ENCODE assay signal across 8 cellular contexts in the genomic region with DNA sequence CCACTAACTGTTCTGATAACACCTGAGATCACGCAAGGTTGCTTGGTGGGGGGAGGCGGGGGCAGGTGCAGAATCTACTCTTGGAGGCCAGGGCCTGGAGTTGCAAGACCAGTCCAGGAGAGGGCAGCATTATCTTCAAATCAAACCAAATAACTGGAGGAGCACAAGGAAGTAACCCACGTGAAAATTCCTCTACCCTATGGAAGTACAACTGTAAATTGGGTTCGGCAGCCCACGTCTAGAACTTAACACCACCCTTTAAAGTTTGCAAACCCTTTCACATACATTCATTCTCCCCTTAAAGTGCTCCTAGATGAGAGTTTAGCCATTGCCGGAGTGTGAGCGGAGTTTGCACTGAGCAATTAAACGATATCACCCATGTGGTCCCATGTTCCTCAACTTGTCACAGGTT. TPM values are rescaled to one million over a fixed set of nuclear protein-coding genes. Genes with fewer than 3 reads are reported as not detected.
A peak's percentile ranks its signal among the peaks of the same experiment; 100 is the strongest.
DNase-seq lines count a peak whose midpoint lies in the region; TF ChIP-seq lines count a peak whose summit lies in the region.

No MANE protein-coding gene starts in this region.

- H3K27ac ChIP-seq in SJSA1 (no peak overlapping the region), thyroid gland (no peak overlapping the region)

- no peak for TF ChIP-seq POLR2A in thyroid gland (IDR thresholded peaks at IDR 0.05)

- intact Hi-C loops in thyroid gland (cut with DNase I), result loop anchor here (10.0 kb wide), 2 partner anchors 68 to 278 kb away; no protein-coding TSS in a partner anchor

- H3K4me3 ChIP-seq in SJSA1, result no peak overlapping the region
- H3K4me3 ChIP-seq in thyroid gland (replicated peaks in 1 of 3), result no peak overlapping the region

- H3K27me3 ChIP-seq in SJSA1 (replicated peaks) (peaks cover 3% of the 10 kb centered on the region; the same call in 1 of the 2 replicates), thyroid gland (no peaks in the 10 kb centered on the region)

- DNase-seq in SIG-M5 treated with dmso at 0.1 percent for 504 hours (lab: John Stamatoyannopoulos, UW; ENCODE audit: unreplicated experiment), result peak; percentile 88
- DNase-seq in SIG-M5 (lab: John Stamatoyannopoulos, UW), result no peak
- peak; percentile 65 for DNase-seq in M059J (ENCODE audit: low read depth)
- DNase-seq in SJSA1 (ENCODE audit: low read depth in 1 of 2, low spot score in 2 of 2), result peak; percentile 42 to 58
- DNase-seq in activated naive CD4-positive, alpha-beta T cell (lab: John Stamatoyannopoulos, UW), result peak; percentile 9 to 57 (median 28)
- peak; percentile 79 for DNase-seq in glomerular visceral epithelial cell (ENCODE audit: extremely low spot score)
- DNase-seq in pons (ENCODE audit: low spot score), result peak; percentile 67
- peak; percentile 64 to 65 for DNase-seq in thyroid gland

- H3K9me3 ChIP-seq in SJSA1 (replicated peaks) (no peaks in the 10 kb centered on the region), thyroid gland (no peaks in the 10 kb centered on the region)

- H3K36me3 ChIP-seq in SJSA1 (no peaks in the 10 kb centered on the region), thyroid gland (no peaks in the 10 kb centered on the region)

- H3K4me1 ChIP-seq in SJSA1 (replicated peaks) (no peaks in the 10 kb centered on the region), thyroid gland (peaks cover 0 to 4% of the 10 kb centered on the region in 2 donors)

- 36 to 39% methylated on average over 8 of the region's 8 CpGs for WGBS in thyroid gland, 2 donors

- TF ChIP-seq CTCF in thyroid gland (IDR thresholded peaks at IDR 0.05), result peak; percentile 49 to 84 (median 72)

RNA-seq across cellular contexts. Expression of a gene that starts 19.6 kb away (rescaled TPM):
- not detected in 2 replicates for total RNA-seq in M059J (2014; rRNA removed; shearing (Covaris generic))
- total RNA-seq in SJSA1 (2014; rRNA removed; shearing (Covaris generic)), result not detected in 2 replicates
- under 1 TPM in 3 of 4 donors, not detected in 1; 0.13 to 0.50 (median 0.29) TPM for total RNA-seq in thyroid gland

RNA-seq across cellular contexts. Expression of a gene that starts 30.6 kb away (rescaled TPM):
- 359 and 456 TPM in 2 replicates for total RNA-seq in M059J (2014; rRNA removed; shearing (Covaris generic))
- 490 and 702 TPM in 2 replicates for total RNA-seq in SJSA1 (2014; rRNA removed; shearing (Covaris generic))
- total RNA-seq in thyroid gland, result 100 to 1,000 TPM; 157 to 219 (median 170) TPM
